ENCODE assay signal across 27 cellular contexts in the genomic region with DNA sequence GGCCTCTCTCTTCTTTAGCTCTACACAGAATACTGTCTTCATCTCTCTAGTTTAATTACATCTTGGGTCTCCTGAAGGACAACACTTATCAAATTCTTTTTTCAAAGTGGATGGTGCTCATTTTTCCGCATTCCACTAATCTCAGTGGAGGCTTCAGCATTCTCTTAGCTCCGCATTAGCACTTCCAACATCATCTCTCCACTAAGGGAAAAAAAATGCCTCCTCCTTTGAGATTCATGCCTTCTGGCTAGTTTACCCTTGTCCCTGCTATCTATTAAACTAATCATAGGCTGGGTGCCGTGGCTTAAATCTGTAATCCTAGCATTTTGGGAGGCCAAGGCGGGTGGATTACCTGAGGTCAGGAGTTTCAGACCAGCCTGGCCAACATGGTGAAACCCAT.
"Had no signal": no experiment of that assay in that cellular context is flagged by ENCODE, and none has a peak within 500 bp of the region (broad histone marks: within the 10 kb centered on the region; RNA-seq: fewer than 3 reads in every experiment).

No MANE protein-coding gene starts in this region.

- H3K27ac ChIP-seq: neutrophil, pancreas, prostate gland, right lobe of liver, sigmoid colon, stomach, thoracic aorta, thyroid gland, tibial nerve, upper lobe of right lung, uterus had no signal

- H3K4me1 Mint-ChIP-seq: nephron progenitor cell, neural crest cell had no signal

- H3K9me3 Mint-ChIP-seq: naive thymus-derived CD8-positive, alpha-beta T cell; natural killer cell treated with Interleukin-12 subunit alpha and Interleukin-12 subunit beta and Interleukin-15 and Interleukin-18, amount 100 ng/mL, for 72 hours; neural crest cell; stimulated activated effector memory CD8-positive, alpha-beta T cell treated with anti-CD3 and anti-CD28 coated beads, Interleukin-12 subunit alpha, Interleukin-12 subunit beta, amount 100 ng/mL, for 72 hours; stimulated activated naive CD8-positive, alpha-beta T cell treated with anti-CD3 and anti-CD28 coated beads, Interleukin-15, Interleukin-2, amounts not matched to agents 100 ng/mL and 50 ng/mL, for 24 hours; type B pancreatic cell had no signal

- H3K9me3 ChIP-seq: neutrophil, pancreas, prostate gland, right lobe of liver, sigmoid colon, stomach, thoracic aorta, thyroid gland, tibial nerve, upper lobe of right lung, uterus had no signal

- H3K27me3 Mint-ChIP-seq: naive thymus-derived CD8-positive, alpha-beta T cell; natural killer cell treated with Interleukin-12 subunit alpha and Interleukin-12 subunit beta and Interleukin-15 and Interleukin-18, amount 100 ng/mL, for 72 hours; stimulated activated naive B cell treated with anti-CD40 and anti-IgM and Interleukin-4, amounts not matched to agents 10 μg/mL and 1 μg/mL and 100 μg/mL, for 72 hours; stimulated activated naive CD8-positive, alpha-beta T cell treated with anti-CD3 and anti-CD28 coated beads, Interleukin-15, Interleukin-2, amounts not matched to agents 100 ng/mL and 50 ng/mL, for 24 hours; type B pancreatic cell had no signal

- H3K27me3 ChIP-seq: neutrophil, pancreas, right lobe of liver, sigmoid colon, stomach, thyroid gland, tibial nerve, upper lobe of right lung, uterus had no signal

- DNase-seq: naive thymus-derived CD8-positive, alpha-beta T cell; nephron progenitor cell; nucleus accumbens; pancreas; right cardiac atrium; right lobe of liver; sigmoid colon; small intestine; stimulated activated CD4-positive, alpha-beta T cell treated with anti-CD3 and anti-CD28 coated beads, Interleukin-15, amount 100 ng/mL, for 24 hours; stimulated activated CD4-positive, alpha-beta T cell treated with anti-CD3 and anti-CD28 coated beads, Interleukin-2, amount 100 ng/mL, for 24 hours; stimulated activated CD4-positive, alpha-beta T cell treated with anti-CD3 and anti-CD28 coated beads, Interleukin-2, amount 100 ng/mL, for 48 hours; stimulated activated CD4-positive, alpha-beta T cell treated with anti-CD3 and anti-CD28 coated beads, Interleukin-4, amount 100 ng/mL, for 24 hours; stimulated activated naive B cell treated with anti-CD40 and anti-IgM and Interleukin-4, amounts not matched to agents 10 μg/mL and 1 μg/mL and 100 μg/mL, for 72 hours; stimulated activated naive CD4-positive, alpha-beta T cell treated with Interleukin-2 at 50 U/mL for 16 hours; stomach; thyroid gland; upper lobe of right lung; uterus had no signal

- H3K4me1 ChIP-seq: prostate gland, right lobe of liver, thyroid gland, uterus had no signal

- H3K27ac Mint-ChIP-seq: natural killer cell treated with Interleukin-12 subunit alpha and Interleukin-12 subunit beta and Interleukin-15 and Interleukin-18, amount 100 ng/mL, for 72 hours; nephron progenitor cell; stimulated activated effector memory CD8-positive, alpha-beta T cell treated with anti-CD3 and anti-CD28 coated beads, Interleukin-12 subunit alpha, Interleukin-12 subunit beta, amount 100 ng/mL, for 72 hours; stimulated activated naive B cell treated with anti-CD40 and anti-IgM and Interleukin-4, amounts not matched to agents 10 μg/mL and 1 μg/mL and 100 μg/mL, for 72 hours; stimulated activated naive CD8-positive, alpha-beta T cell treated with anti-CD3 and anti-CD28 coated beads, Interleukin-15, Interleukin-2, amounts not matched to agents 100 ng/mL and 50 ng/mL, for 24 hours; type B pancreatic cell had no signal

- H3K4me3 ChIP-seq: pancreas, prostate gland, right lobe of liver, sigmoid colon, stomach, thoracic aorta, thyroid gland, tibial nerve, upper lobe of right lung, uterus had no signal

- H3K4me3 Mint-ChIP-seq: naive thymus-derived CD8-positive, alpha-beta T cell; natural killer cell treated with Interleukin-12 subunit alpha and Interleukin-12 subunit beta and Interleukin-15 and Interleukin-18, amount 100 ng/mL, for 72 hours; nephron progenitor cell; neural crest cell; stimulated activated effector memory CD8-positive, alpha-beta T cell treated with anti-CD3 and anti-CD28 coated beads, Interleukin-12 subunit alpha, Interleukin-12 subunit beta, amount 100 ng/mL, for 72 hours; stimulated activated naive B cell treated with anti-CD40 and anti-IgM and Interleukin-4, amounts not matched to agents 10 μg/mL and 1 μg/mL and 100 μg/mL, for 72 hours; stimulated activated naive CD8-positive, alpha-beta T cell treated with anti-CD3 and anti-CD28 coated beads, Interleukin-15, Interleukin-2, amounts not matched to agents 100 ng/mL and 50 ng/mL, for 24 hours; type B pancreatic cell had no signal

- H3K36me3 ChIP-seq: prostate gland, thoracic aorta, thyroid gland, uterus had no signal

- ATAC-seq: naive thymus-derived CD8-positive, alpha-beta T cell; natural killer cell treated with Interleukin-12 subunit alpha and Interleukin-12 subunit beta and Interleukin-15 and Interleukin-18, amount 100 ng/mL, for 72 hours; pancreas; right cardiac atrium; right lobe of liver; stimulated activated effector memory CD8-positive, alpha-beta T cell treated with anti-CD3 and anti-CD28 coated beads, Interleukin-12 subunit alpha, Interleukin-12 subunit beta, amount 100 ng/mL, for 72 hours; stimulated activated naive B cell treated with anti-CD40 and anti-IgM and Interleukin-4, amounts not matched to agents 10 μg/mL and 1 μg/mL and 100 μg/mL, for 72 hours; upper lobe of right lung had no signal
